ENCODE assay signal across 26 cellular contexts in the genomic region with DNA sequence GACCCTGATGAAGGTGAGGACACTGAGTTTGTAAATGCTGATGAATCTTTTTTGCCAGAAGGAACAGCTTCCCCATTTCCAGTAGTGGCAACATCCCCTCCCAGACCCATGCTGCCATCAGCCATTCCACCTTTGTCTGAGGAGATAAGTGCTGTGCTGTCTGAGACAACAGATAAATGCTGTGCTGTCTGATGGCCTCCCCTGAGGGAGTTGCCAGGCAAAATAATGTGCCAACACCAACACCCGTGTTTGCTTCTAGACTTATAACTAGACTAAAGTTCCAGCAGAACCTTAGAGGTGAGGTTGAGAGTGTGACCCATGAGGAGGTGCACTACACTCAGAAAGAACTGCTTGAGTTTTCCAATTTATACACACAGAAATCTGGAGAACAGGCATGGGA.
"Had no signal": no experiment of that assay in that cellular context is flagged by ENCODE, and none has a peak within 500 bp of the region (broad histone marks: within the 10 kb centered on the region; RNA-seq: fewer than 3 reads in every experiment).

No MANE protein-coding gene starts in this region.

- H3K4me1 Mint-ChIP-seq: IgD-negative memory B cell had no signal

- H3K4me3 ChIP-seq: adrenal gland, body of pancreas, breast epithelium, SJCRH30, SK-N-MC had no signal

- H3K4me3 Mint-ChIP-seq: activated naive CD4-positive, alpha-beta T cell treated with anti-CD3 and anti-CD28 coated beads for 36 hours; activated T-cell treated with anti-CD3 and anti-CD28 coated beads, Interleukin-2, amount 50 U/mL, for 24 hours; IgD-negative memory B cell had no signal

- H3K27ac Mint-ChIP-seq: activated naive CD4-positive, alpha-beta T cell treated with anti-CD3 and anti-CD28 coated beads for 36 hours; activated T-cell treated with anti-CD3 and anti-CD28 coated beads, Interleukin-2, amount 50 U/mL, for 24 hours had no signal

- ATAC-seq: body of pancreas, Panc1 had no signal

- H3K4me1 ChIP-seq: adrenal gland, breast epithelium had no signal

- H3K9me3 ChIP-seq: adrenal gland, body of pancreas, breast epithelium, SJCRH30 had no signal

- H3K27me3 ChIP-seq: adrenal gland, body of pancreas, breast epithelium, SJCRH30 had no signal

- H3K36me3 Mint-ChIP-seq: IgD-negative memory B cell had no signal

- H3K9me3 Mint-ChIP-seq: activated naive CD4-positive, alpha-beta T cell treated with anti-CD3 and anti-CD28 coated beads for 36 hours; activated T-cell treated with anti-CD3 and anti-CD28 coated beads, Interleukin-2, amount 50 U/mL, for 24 hours had no signal

- DNase-seq: activated CD4-positive, alpha-beta T cell treated with anti-CD3 and anti-CD28 coated beads for 1 hour; activated CD4-positive, alpha-beta T cell treated with anti-CD3 and anti-CD28 coated beads, Interleukin-2, amount 50 U/mL, for 48 hours; activated CD4-positive, CD25-positive, alpha-beta regulatory T cell; activated CD8-positive, alpha-beta memory T cell treated with anti-CD3 and anti-CD28 coated beads for 24 hours; activated gamma-delta T cell treated with Interleukin-2 at 50 U/mL for 16 hours; activated naive CD4-positive, alpha-beta T cell treated with anti-CD3 and anti-CD28 coated beads for 36 hours; activated T-cell treated with anti-CD3 and anti-CD28 coated beads, Interleukin-2, amount 50 U/mL, for 24 hours; adrenal gland; body of pancreas; cerebellar nuclear complex; Karpas-422; MV-4-11; NCI-H1092; NCI-H1436 treated with DMSO at 0.1 percent for 48 hours; NCI-H1694 treated with DMSO at 0.1 percent for 48 hours; NCI-H2029; NCI-H345; NCI-H524 treated with DMSO at 0.1 percent for 48 hours; SHP77; SJCRH30; T1000; WERI-Rb-1 had no signal

- H3K27ac ChIP-seq: adrenal gland, body of pancreas, breast epithelium, SJCRH30, SK-N-MC, WERI-Rb-1 had no signal

- H3K36me3 ChIP-seq: adrenal gland, breast epithelium, SJCRH30, WERI-Rb-1 had no signal
